In the genomic region with DNA sequence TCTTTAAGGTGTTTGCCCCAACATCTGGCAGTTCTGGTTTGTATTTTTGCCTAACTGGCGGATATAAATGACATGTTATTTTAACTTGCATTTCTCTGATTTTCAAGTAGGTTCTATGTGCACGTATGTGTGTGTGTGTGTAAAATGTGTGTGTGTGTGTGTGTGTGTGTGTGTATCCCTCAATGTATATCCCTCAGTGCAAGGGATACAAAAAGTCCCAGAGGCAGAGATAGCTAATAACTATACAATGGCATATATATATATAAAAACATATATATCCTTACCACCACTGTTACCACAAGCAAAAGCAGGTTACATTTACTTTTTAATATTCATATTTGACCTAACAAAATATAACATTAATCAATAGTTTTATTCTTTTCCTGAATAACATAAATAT, we compare ENCODE assay signal across 17 cellular contexts.
DNase-seq lines count a peak whose midpoint lies in the region; ATAC-seq and TF ChIP-seq lines count a peak whose summit lies in the region.
"Had no signal": no experiment of that assay in that cellular context is flagged by ENCODE, and none has a peak within 500 bp of the region (broad histone marks: within the 10 kb centered on the region; RNA-seq: fewer than 3 reads in every experiment).

No MANE protein-coding gene starts in this region.

- H3K4me3 ChIP-seq in MG63 = peak overlapping the region; percentile 49
- peak overlapping the region; percentile 28 for H3K4me3 ChIP-seq in coronary artery
- peak overlapping the region; percentile 46 to 52 for H3K4me3 ChIP-seq in neutrophil (ENCODE audit: low read depth in 1 of 2, low read length in 1 of 2)
- peak overlapping the region in 1 of 12 donors; percentile 20 for H3K4me3 ChIP-seq in heart left ventricle
- H3K4me3 ChIP-seq: mucosa of descending colon, SJSA1 had no signal

- intact Hi-C loops in heart left ventricle (cut with DNase I) = no loop called here

- H3K27ac Mint-ChIP-seq in osteocyte (ENCODE audit: unreplicated experiment) = no peak overlapping the region
- H3K27ac Mint-ChIP-seq: activated T-cell treated with anti-CD3 and anti-CD28 coated beads, Interleukin-2, amount 50 U/mL, for 72 hours; stimulated activated effector memory CD8-positive, alpha-beta T cell treated with anti-CD3 and anti-CD28 coated beads, Interleukin-12 subunit alpha, Interleukin-12 subunit beta, amount 100 ng/mL, for 72 hours had no signal

- H3K9me3 ChIP-seq in MG63 = no peaks in the 10 kb centered on the region
- no peaks in the 10 kb centered on the region for H3K9me3 ChIP-seq in neutrophil
- no peaks in the 10 kb centered on the region for H3K9me3 ChIP-seq in heart left ventricle
- H3K9me3 ChIP-seq: adrenal gland, mucosa of descending colon, SJSA1, upper lobe of left lung had no signal

- peak; percentile 39 for DNase-seq in NCI-H2227 (lab: John Stamatoyannopoulos, UW; ENCODE audit: unreplicated experiment)
- DNase-seq in NCI-H2227 treated with DMSO at 0.1 percent for 48 hours (lab: John Stamatoyannopoulos, UW) = no peak
- DNase-seq in MG63 = no peak
- no peak for DNase-seq in coronary artery (ENCODE audit: low spot score)
- DNase-seq in heart left ventricle = no peak
- no peak for DNase-seq in osteocyte (ENCODE audit: extremely low spot score, unreplicated experiment)
- DNase-seq in NCI-H2029 treated with DMSO at 0.1 percent for 48 hours (lab: John Stamatoyannopoulos, UW) = no peak
- DNase-seq: 8988T; activated T-cell treated with anti-CD3 and anti-CD28 coated beads, Interleukin-2, amount 50 U/mL, for 72 hours; effector memory CD4-positive, alpha-beta T cell; posterior cingulate gyrus had no signal

- TF ChIP-seq CTCF in coronary artery (IDR thresholded peaks at IDR 0.05) (no peak), neutrophil (IDR thresholded peaks at IDR 0.05) (no peak), heart left ventricle (IDR thresholded peaks at IDR 0.05) (no peak), osteocyte (IDR thresholded peaks at IDR 0.05) (no peak)

- H3K9me3 Mint-ChIP-seq in osteocyte (ENCODE audit: unreplicated experiment) = no peaks in the 10 kb centered on the region
- H3K9me3 Mint-ChIP-seq: activated T-cell treated with anti-CD3 and anti-CD28 coated beads, Interleukin-2, amount 50 U/mL, for 72 hours; stimulated activated effector memory CD8-positive, alpha-beta T cell treated with anti-CD3 and anti-CD28 coated beads, Interleukin-12 subunit alpha, Interleukin-12 subunit beta, amount 100 ng/mL, for 72 hours had no signal

- H3K27me3 ChIP-seq in MG63 (no peaks in the 10 kb centered on the region), neutrophil (no peaks in the 10 kb centered on the region), heart left ventricle (no peaks in the 10 kb centered on the region)
- H3K27me3 ChIP-seq: adrenal gland, SJSA1, upper lobe of left lung had no signal

- H3K4me3 Mint-ChIP-seq in osteocyte (ENCODE audit: unreplicated experiment) = no peak overlapping the region
- H3K4me3 Mint-ChIP-seq: stimulated activated effector memory CD8-positive, alpha-beta T cell treated with anti-CD3 and anti-CD28 coated beads, Interleukin-12 subunit alpha, Interleukin-12 subunit beta, amount 100 ng/mL, for 72 hours had no signal

- peaks cover 4 to 9% of the 10 kb centered on the region in 2 experiments for H3K4me1 ChIP-seq in neutrophil (ENCODE audit: control insufficient read depth in 1 of 2, insufficient read depth in 1 of 2, low read depth in 1 of 2, low read length in 1 of 2)
- H3K4me1 ChIP-seq in heart left ventricle = no peaks in the 10 kb centered on the region
- H3K4me1 ChIP-seq: adrenal gland, SJSA1, upper lobe of left lung had no signal

- no peak for TF ChIP-seq POLR2A in heart left ventricle (IDR thresholded peaks at IDR 0.05)

- peaks cover 9% of the 10 kb centered on the region for H3K27me3 Mint-ChIP-seq in osteocyte (ENCODE audit: unreplicated experiment)

- no peaks in the 10 kb centered on the region for H3K4me1 Mint-ChIP-seq in osteocyte (ENCODE audit: unreplicated experiment)

- ATAC-seq in heart left ventricle = no peak
- ATAC-seq: activated T-cell treated with anti-CD3 and anti-CD28 coated beads, Interleukin-2, amount 50 U/mL, for 72 hours; mucosa of descending colon; stimulated activated effector memory CD8-positive, alpha-beta T cell treated with anti-CD3 and anti-CD28 coated beads, Interleukin-12 subunit alpha, Interleukin-12 subunit beta, amount 100 ng/mL, for 72 hours had no signal

- no peaks in the 10 kb centered on the region for H3K36me3 ChIP-seq in MG63
- H3K36me3 ChIP-seq in neutrophil = no peaks in the 10 kb centered on the region
- no peaks in the 10 kb centered on the region for H3K36me3 ChIP-seq in heart left ventricle
- H3K36me3 ChIP-seq: adrenal gland, SJSA1, upper lobe of left lung had no signal

- no peaks in the 10 kb centered on the region for H3K36me3 Mint-ChIP-seq in osteocyte (ENCODE audit: unreplicated experiment)
- H3K36me3 Mint-ChIP-seq: stimulated activated effector memory CD8-positive, alpha-beta T cell treated with anti-CD3 and anti-CD28 coated beads, Interleukin-12 subunit alpha, Interleukin-12 subunit beta, amount 100 ng/mL, for 72 hours had no signal

- no peak overlapping the region for H3K27ac ChIP-seq in coronary artery
- H3K27ac ChIP-seq in neutrophil = peak overlapping the region; percentile 39
- no peak overlapping the region for H3K27ac ChIP-seq in heart left ventricle
- H3K27ac ChIP-seq: adrenal gland, SJSA1, upper lobe of left lung had no signal

- 78 to 93% (median 86%) methylated on average over 2 of the region's 2 CpGs for WGBS in heart left ventricle, 4 donors
